18 cellular contexts compared by ENCODE assay signal in the genomic region with DNA sequence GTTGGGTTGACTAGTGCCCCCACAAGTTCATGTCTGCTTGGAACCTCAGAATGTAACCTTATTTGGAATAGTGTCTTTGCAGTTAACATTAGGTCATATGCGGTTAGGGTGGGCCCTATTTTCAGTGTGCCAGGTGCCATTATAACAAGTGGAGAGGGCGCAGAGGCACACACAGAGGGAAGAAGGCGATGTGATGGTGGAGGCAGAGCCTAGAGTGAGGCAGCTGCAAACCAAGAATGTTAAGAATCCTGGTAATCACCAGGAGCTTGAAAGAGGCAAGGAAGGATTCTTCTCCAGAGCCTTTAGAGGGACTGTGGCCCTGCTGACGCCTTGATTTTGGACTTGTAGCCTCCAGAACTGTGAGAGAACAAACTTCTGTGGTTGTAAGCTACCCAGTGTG.
"Had no signal": no experiment of that assay in that cellular context is flagged by ENCODE, and none has a peak within 500 bp of the region (broad histone marks: within the 10 kb centered on the region; RNA-seq: fewer than 3 reads in every experiment).

No MANE protein-coding gene starts in this region.

- H3K9me3 Mint-ChIP-seq: activated CD4-positive, alpha-beta T cell treated with anti-CD3 and anti-CD28 coated beads, Interleukin-2, amount 10 ng/mL, durations not matched to agents 7 days and 5 days; activated naive CD4-positive, alpha-beta T cell treated with anti-CD3 and anti-CD28 coated beads, Interleukin-2, amount 50 U/mL, for 24 hours; activated T-cell treated with anti-CD3 and anti-CD28 coated beads, Interleukin-2, amount 50 U/mL, for 4 hours; naive thymus-derived CD4-positive, alpha-beta T cell; T-cell had no signal

- H3K4me3 ChIP-seq: ascending aorta, dorsolateral prefrontal cortex, sigmoid colon had no signal

- H3K27ac Mint-ChIP-seq: activated CD4-positive, alpha-beta T cell treated with anti-CD3 and anti-CD28 coated beads, Interleukin-2, amount 10 ng/mL, durations not matched to agents 7 days and 5 days; activated CD8-positive, alpha-beta T cell treated with anti-CD3 and anti-CD28 coated beads, Interleukin-2, amount 10 ng/mL, durations not matched to agents 7 days and 5 days; activated naive CD4-positive, alpha-beta T cell treated with anti-CD3 and anti-CD28 coated beads, Interleukin-2, amount 50 U/mL, for 24 hours; naive thymus-derived CD4-positive, alpha-beta T cell; T-cell had no signal

- ATAC-seq: activated CD4-positive, CD25-positive, alpha-beta regulatory T cell treated with anti-CD3 and anti-CD28 coated beads, Interleukin-2, amount 50 U/mL, for 24 hours; activated CD8-positive, alpha-beta T cell treated with anti-CD3 and anti-CD28 coated beads, Interleukin-2, amount 10 ng/mL, durations not matched to agents 7 days and 5 days; activated T-cell treated with anti-CD3 and anti-CD28 coated beads, Interleukin-2, amount 50 U/mL, for 4 hours; left lobe of liver; naive thymus-derived CD4-positive, alpha-beta T cell; SK-N-SH treated with all-trans-retinoic acid at 6 μM for 48 hours; T-cell had no signal

- H3K27ac ChIP-seq: ascending aorta, dorsolateral prefrontal cortex, parathyroid adenoma, sigmoid colon had no signal

- H2AFZ ChIP-seq: parathyroid adenoma had no signal

- H3K27me3 ChIP-seq: ascending aorta, dorsolateral prefrontal cortex, sigmoid colon had no signal

- H3K27me3 Mint-ChIP-seq: activated CD4-positive, alpha-beta T cell treated with anti-CD3 and anti-CD28 coated beads, Interleukin-2, amount 10 ng/mL, durations not matched to agents 7 days and 5 days; activated naive CD4-positive, alpha-beta T cell treated with anti-CD3 and anti-CD28 coated beads, Interleukin-2, amount 50 U/mL, for 24 hours; naive thymus-derived CD4-positive, alpha-beta T cell; T-cell had no signal

- H3K9me3 ChIP-seq: ascending aorta, sigmoid colon had no signal

- H3K9ac ChIP-seq: parathyroid adenoma had no signal

- H3K4me3 Mint-ChIP-seq: activated CD4-positive, alpha-beta T cell treated with anti-CD3 and anti-CD28 coated beads, Interleukin-2, amount 10 ng/mL, durations not matched to agents 7 days and 5 days; activated CD8-positive, alpha-beta T cell treated with anti-CD3 and anti-CD28 coated beads, Interleukin-2, amount 10 ng/mL, durations not matched to agents 7 days and 5 days; activated naive CD4-positive, alpha-beta T cell treated with anti-CD3 and anti-CD28 coated beads, Interleukin-2, amount 50 U/mL, for 24 hours; activated T-cell treated with anti-CD3 and anti-CD28 coated beads, Interleukin-2, amount 50 U/mL, for 4 hours; naive thymus-derived CD4-positive, alpha-beta T cell; T-cell had no signal

- H3K36me3 ChIP-seq: sigmoid colon had no signal

- DNase-seq: activated CD4-positive, alpha-beta T cell treated with anti-CD3 and anti-CD28 coated beads, Interleukin-2, amount 10 ng/mL, durations not matched to agents 7 days and 5 days; activated CD8-positive, alpha-beta T cell treated with anti-CD3 and anti-CD28 coated beads, Interleukin-2, amount 10 ng/mL, durations not matched to agents 7 days and 5 days; activated effector memory CD4-positive, alpha-beta T cell treated with anti-CD3 and anti-CD28 coated beads, Interleukin-2, amount 50 U/mL, for 16 hours; activated T-cell treated with anti-CD3 and anti-CD28 coated beads, Interleukin-2, amount 50 U/mL, for 4 hours; dorsolateral prefrontal cortex; foreskin melanocyte; glutamatergic neuron; hippocampal formation; naive thymus-derived CD4-positive, alpha-beta T cell; sigmoid colon; stimulated activated naive CD4-positive, alpha-beta T cell; T-cell had no signal
